Comparison of ENCODE assay signal across 8 cellular contexts in the genomic region with DNA sequence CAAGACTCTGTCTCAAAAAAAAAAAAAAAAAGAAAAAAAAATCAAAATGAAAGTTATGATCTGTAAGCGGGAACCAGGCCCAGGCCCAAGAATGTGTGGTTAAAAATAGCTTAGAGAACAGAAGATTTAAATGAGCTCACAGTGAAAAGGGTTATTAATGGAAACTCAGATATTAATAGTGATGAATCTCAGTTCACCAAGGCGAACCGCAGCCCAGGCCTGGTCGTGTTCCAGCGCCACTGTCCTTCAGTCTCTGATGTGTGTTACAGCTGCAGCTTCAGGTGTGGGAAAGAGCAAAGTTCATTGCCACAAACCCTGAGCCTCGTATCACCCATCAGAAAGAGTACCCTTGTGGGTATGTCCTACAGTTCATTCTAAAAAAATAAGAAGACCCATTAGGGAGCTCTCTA.
DNase-seq lines count a peak whose midpoint lies in the region; ATAC-seq and TF ChIP-seq lines count a peak whose summit lies in the region.

No MANE protein-coding gene starts in this region.

- peak overlapping the region; percentile 74 for H3K27ac Mint-ChIP-seq in T-helper 2 cell treated with Interferon-gamma antibody and Interleukin-4, amounts not matched to agents 5 μg/mL and 100 μg/mL, for 36 hours
- H3K27ac Mint-ChIP-seq in nephron: peak overlapping the region in 2 of 3 experiments; percentile 83 to 85

- H3K27ac ChIP-seq in prostate gland: no peak overlapping the region

- WGBS in prostate gland: 44% methylated on average over 6 of the region's 6 CpGs

- no peak overlapping the region for H3K4me3 ChIP-seq in prostate gland

- no peaks in the 10 kb centered on the region for H3K4me1 ChIP-seq in prostate gland (replicated peaks)

- no peaks in the 10 kb centered on the region for H3K9me3 Mint-ChIP-seq in T-helper 2 cell treated with Interferon-gamma antibody and Interleukin-4, amounts not matched to agents 5 μg/mL and 100 μg/mL, for 36 hours
- no peaks in the 10 kb centered on the region for H3K9me3 Mint-ChIP-seq in nephron

- TF ChIP-seq POLR2A in GM18505 (IDR thresholded peaks at IDR 0.05; ENCODE audit: borderline replicate concordance, extremely low read depth, insufficient read depth, insufficient read length) (no peak), prostate gland (IDR thresholded peaks at IDR 0.05) (no peak)

- H3K36me3 Mint-ChIP-seq in T-helper 2 cell treated with Interferon-gamma antibody and Interleukin-4, amounts not matched to agents 5 μg/mL and 100 μg/mL, for 36 hours (ENCODE audit: low read depth): peaks cover 50% of the 10 kb centered on the region
- H3K36me3 Mint-ChIP-seq in nephron (ENCODE audit: low read depth): no peaks in the 10 kb centered on the region

- intact Hi-C loops in prostate gland (cut with DNase I): loop anchor here (5.0 to 10.0 kb wide), 2 partner anchors 37 to 104 kb away; a partner anchor contains a TSS

- H3K27me3 Mint-ChIP-seq in T-helper 2 cell treated with Interferon-gamma antibody and Interleukin-4, amounts not matched to agents 5 μg/mL and 100 μg/mL, for 36 hours (ENCODE audit: low read depth): no peaks in the 10 kb centered on the region
- no peaks in the 10 kb centered on the region for H3K27me3 Mint-ChIP-seq in nephron (ENCODE audit: low read depth)

- peaks cover 77% of the 10 kb centered on the region for H3K4me1 Mint-ChIP-seq in T-helper 2 cell treated with Interferon-gamma antibody and Interleukin-4, amounts not matched to agents 5 μg/mL and 100 μg/mL, for 36 hours (ENCODE audit: low read depth)
- peaks cover 62% of the 10 kb centered on the region for H3K4me1 Mint-ChIP-seq in nephron

- H3K9me3 ChIP-seq in prostate gland: no peaks in the 10 kb centered on the region

- H3K36me3 ChIP-seq in prostate gland: no peaks in the 10 kb centered on the region

- no peaks in the 10 kb centered on the region for H3K27me3 ChIP-seq in prostate gland (replicated peaks; ENCODE audit: insufficient read depth)

- no peak for TF ChIP-seq CTCF in nephron (IDR thresholded peaks at IDR 0.05; ENCODE audit: unreplicated experiment in 3 of 3)
- TF ChIP-seq CTCF in prostate gland (IDR thresholded peaks at IDR 0.05): no peak

- ATAC-seq in GM18505 (IDR thresholded peaks at IDR 0.05; ENCODE audit: unreplicated experiment) (peak; percentile 84), HG02759 (IDR thresholded peaks at IDR 0.05; ENCODE audit: unreplicated experiment) (peak; percentile 91)

- DNase-seq in T-helper 2 cell treated with Interferon-gamma antibody and Interleukin-4, amounts not matched to agents 5 μg/mL and 100 μg/mL, for 36 hours (ENCODE audit: low spot score): no peak
- no peak for DNase-seq in CD1c-positive myeloid dendritic cell (ENCODE audit: extremely low spot score)
- DNase-seq in prostate gland (ENCODE audit: low spot score): no peak
- no peak for DNase-seq in DMS153 treated with DMSO at 0.1 percent for 48 hours (lab: John Stamatoyannopoulos, UW; ENCODE audit: unreplicated experiment)
- no peak for DNase-seq in NCI-H146 (lab: John Stamatoyannopoulos, UW)

- H3K4me3 Mint-ChIP-seq in T-helper 2 cell treated with Interferon-gamma antibody and Interleukin-4, amounts not matched to agents 5 μg/mL and 100 μg/mL, for 36 hours: peak overlapping the region; percentile 49
- no peak overlapping the region for H3K4me3 Mint-ChIP-seq in nephron
